In genomic region chr20:25539742-25540201, GRCh38 we compare ENCODE assay signal across 9 cellular contexts. TPM values are rescaled to one million over a fixed set of nuclear protein-coding genes. Genes with fewer than 3 reads are reported as not detected.
A peak's percentile ranks its signal among the peaks of the same experiment; 100 is the strongest.
DNase-seq lines count a peak whose midpoint lies in the region; ATAC-seq and TF ChIP-seq lines count a peak whose summit lies in the region.
"Had no signal": no experiment of that assay in that cellular context is flagged by ENCODE, and none has a peak within 500 bp of the region (broad histone marks: within the 10 kb centered on the region; RNA-seq: fewer than 3 reads in every experiment).

No MANE protein-coding gene starts in this region.

- no peaks in the 10 kb centered on the region for H3K36me3 ChIP-seq in BLaER1 treated with 17β-estradiol and CSF1 and Interleukin-3, amounts not matched to agents 10 nM and 100 nM
- no peaks in the 10 kb centered on the region for H3K36me3 ChIP-seq in Peyer's patch

- H3K4me3 Mint-ChIP-seq in stimulated activated naive CD8-positive, alpha-beta T cell treated with anti-CD3 and anti-CD28 coated beads, Interleukin-15, amount 100 ng/mL, for 72 hours, result no peak overlapping the region

- peaks cover 29 to 57% (median 48%) of the 10 kb centered on the region in 10 experiments for H3K4me1 ChIP-seq in BLaER1 treated with 17β-estradiol and CSF1 and Interleukin-3, amounts not matched to agents 10 nM and 100 nM
- H3K4me1 ChIP-seq in Peyer's patch, result peaks cover 0 to 28% (median 0%) of the 10 kb centered on the region in 4 donors

- H3K9ac ChIP-seq in BLaER1 treated with 17β-estradiol and CSF1 and Interleukin-3, amounts not matched to agents 10 nM and 100 nM, result no peak overlapping the region

- no peaks in the 10 kb centered on the region for H3K27me3 ChIP-seq in BLaER1 treated with 17β-estradiol and CSF1 and Interleukin-3, amounts not matched to agents 10 nM and 100 nM
- no peaks in the 10 kb centered on the region for H3K27me3 ChIP-seq in Peyer's patch

- TF ChIP-seq POLR2A in Peyer's patch (IDR thresholded peaks at IDR 0.05), result no peak

- peaks cover 8% of the 10 kb centered on the region for H3K4me1 Mint-ChIP-seq in stimulated activated naive CD8-positive, alpha-beta T cell treated with anti-CD3 and anti-CD28 coated beads, Interleukin-15, amount 100 ng/mL, for 72 hours

- no peak overlapping the region for H3K27ac Mint-ChIP-seq in stimulated activated naive CD8-positive, alpha-beta T cell treated with anti-CD3 and anti-CD28 coated beads, Interleukin-15, amount 100 ng/mL, for 72 hours

- DNase-seq in Peyer's patch (no peak), germinal center (ENCODE audit: low spot score) (peak; percentile 36), posterior cingulate gyrus (peak in 6 of 10 donors; percentile 31 to 92 (median 43)), KG1 (lab: John Stamatoyannopoulos, UW) (no peak), GM20000 (ENCODE audit: low spot score) (no peak)
- no peak for DNase-seq in stimulated activated naive CD8-positive, alpha-beta T cell treated with anti-CD3 and anti-CD28 coated beads, Interleukin-15, amount 100 ng/mL, for 72 hours
- DNase-seq: stimulated activated CD4-positive, alpha-beta T cell treated with anti-CD3 and anti-CD28 coated beads, Interleukin-4, amount 100 ng/mL, for 24 hours had no signal

- no peak for ATAC-seq in HG03565 (IDR thresholded peaks at IDR 0.05; ENCODE audit: unreplicated experiment)
- ATAC-seq in stimulated activated naive CD8-positive, alpha-beta T cell treated with anti-CD3 and anti-CD28 coated beads, Interleukin-15, amount 100 ng/mL, for 72 hours, result no peak

- no peaks in the 10 kb centered on the region for H3K27me3 Mint-ChIP-seq in stimulated activated naive CD8-positive, alpha-beta T cell treated with anti-CD3 and anti-CD28 coated beads, Interleukin-15, amount 100 ng/mL, for 72 hours

- TF ChIP-seq CTCF in Peyer's patch (IDR thresholded peaks at IDR 0.05) (no peak), GM20000 (IDR thresholded peaks at IDR 0.05; ENCODE audit: extremely low read depth, missing control alignments) (no peak)

- peak overlapping the region in 7 of 11 experiments; percentile 2 to 38 (median 28); a peak in 7 of 22 replicates for H3K4me2 ChIP-seq in BLaER1 treated with 17β-estradiol and CSF1 and Interleukin-3, amounts not matched to agents 10 nM and 100 nM

- H3K9me3 Mint-ChIP-seq in stimulated activated naive CD8-positive, alpha-beta T cell treated with anti-CD3 and anti-CD28 coated beads, Interleukin-15, amount 100 ng/mL, for 72 hours, result no peaks in the 10 kb centered on the region

- no peak overlapping the region for H3K4me3 ChIP-seq in BLaER1 treated with 17β-estradiol and CSF1 and Interleukin-3, amounts not matched to agents 10 nM and 100 nM
- H3K4me3 ChIP-seq in Peyer's patch, result peak overlapping the region in 3 of 4 donors; percentile 4 to 48 (median 44)

- H4K20me1 ChIP-seq in BLaER1 treated with 17β-estradiol and CSF1 and Interleukin-3, amounts not matched to agents 10 nM and 100 nM, result no peaks in the 10 kb centered on the region

- intact Hi-C loops in posterior cingulate gyrus (cut with DNase I), result no loop called here

- peaks cover 0 to 4% (median 0%) of the 10 kb centered on the region in 11 experiments; a peak in 2 of 22 replicates for H3K9me3 ChIP-seq in BLaER1 treated with 17β-estradiol and CSF1 and Interleukin-3, amounts not matched to agents 10 nM and 100 nM (replicated peaks in 1 of 11)
- no peaks in the 10 kb centered on the region for H3K9me3 ChIP-seq in Peyer's patch

- no peak overlapping the region for H3K27ac ChIP-seq in BLaER1 treated with 17β-estradiol and CSF1 and Interleukin-3, amounts not matched to agents 10 nM and 100 nM
- peak overlapping the region in 2 of 4 donors; percentile 6 to 65 for H3K27ac ChIP-seq in Peyer's patch

RNA-seq across cellular contexts. Expression of gene NINL, which starts 45.6 kb away (rescaled TPM):
- 10 to 100 TPM in 2 of 4 donors, 1 to 10 TPM in 2; 4.0 to 16.5 (median 7.9) TPM for total RNA-seq in Peyer's patch

Comparison
In these comparisons a context has a peak if more than half of its experiments do, and no peak if none do; other contexts are left out.
1. H3K4me3 ChIP-seq: peak in Peyer's patch (3 of 4); none in BLaER1 treated with 17β-estradiol and CSF1 and Interleukin-3, amounts not matched to agents 10 nM and 100 nM (0 of 10).
2. DNase-seq: peak in germinal center (single experiment) and posterior cingulate gyrus (6 of 10); none in Peyer's patch (0 of 3), KG1 (single experiment), GM20000 (single experiment) and stimulated activated naive CD8-positive, alpha-beta T cell treated with anti-CD3 and anti-CD28 coated beads, Interleukin-15, amount 100 ng/mL, for 72 hours (0 of 2).